ENCODE assay signal across 10 cellular contexts in the genomic region with DNA sequence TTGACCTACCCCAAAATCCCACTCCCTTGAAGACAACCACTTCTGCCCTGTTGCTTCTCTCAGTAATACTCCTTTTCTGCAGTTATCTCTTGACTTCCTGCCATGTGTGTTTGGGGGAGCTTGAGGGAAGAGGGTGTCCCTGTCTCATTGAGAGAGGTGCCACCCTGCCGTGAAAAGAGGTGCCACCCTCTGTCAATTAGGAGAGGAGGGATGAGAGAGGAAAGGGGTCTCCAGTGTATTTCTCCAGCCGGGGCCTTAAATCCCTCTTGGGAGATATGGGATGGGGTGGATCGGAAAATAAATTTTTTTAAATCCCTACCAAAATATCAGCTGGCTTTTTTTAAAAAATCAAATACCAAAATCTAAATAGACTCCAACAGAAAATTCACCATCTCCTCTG. TPM values are rescaled to one million over a fixed set of nuclear protein-coding genes. Genes with fewer than 3 reads are reported as not detected.
A peak's percentile ranks its signal among the peaks of the same experiment; 100 is the strongest.
DNase-seq lines count a peak whose midpoint lies in the region; ATAC-seq, FAIRE-seq and TF ChIP-seq lines count a peak whose summit lies in the region.
"Had no signal": no experiment of that assay in that cellular context is flagged by ENCODE, and none has a peak within 500 bp of the region (broad histone marks: within the 10 kb centered on the region; RNA-seq: fewer than 3 reads in every experiment).

No MANE protein-coding gene starts in this region.

- no peak for TF ChIP-seq EP300 in H1 (IDR thresholded peaks at IDR 0.05; ENCODE audit: borderline replicate concordance in 1 of 2, low read depth in 2 of 2, low read length in 2 of 2)

- no peak overlapping the region for H3K4ac ChIP-seq in H1 (replicated peaks; ENCODE audit: insufficient read length, low read depth, low read length)

- H4K91ac ChIP-seq in H1 (replicated peaks; ENCODE audit: insufficient read length, low read length): no peak overlapping the region

- H3F3A ChIP-seq in PC-3 (ENCODE audit: low read length, unreplicated experiment): no peaks in the 10 kb centered on the region

- TF ChIP-seq RAD21 in H1 (IDR thresholded peaks at IDR 0.05 in 1 of 2, conservative IDR thresholded peaks at IDR 0.05 in 1 of 2; ENCODE audit: low read depth in 2 of 2, low read length in 2 of 2): no peak

- DNase-seq in CD8-positive, alpha-beta memory T cell: no peak
- DNase-seq in PC-3 (no peak), H1 (ENCODE audit: low read depth in 1 of 2, low spot score in 2 of 2) (no peak), neural crest cell (ENCODE audit: low read depth, low spot score) (no peak), NCI-H774 (lab: John Stamatoyannopoulos, UW) (no peak), kidney tubule cell (ENCODE audit: low spot score) (no peak)
- DNase-seq: DMS79 treated with DMSO at 0.1 percent for 48 hours had no signal

- H3K56ac ChIP-seq in H1 (replicated peaks; ENCODE audit: insufficient read length, low read depth, low read length): no peak overlapping the region

- no peaks in the 10 kb centered on the region for H3K9me3 Mint-ChIP-seq in CD8-positive, alpha-beta memory T cell
- H3K9me3 Mint-ChIP-seq in neural crest cell: no peaks in the 10 kb centered on the region

- H3K9ac ChIP-seq in PC-3 (ENCODE audit: low read length) (peak overlapping the region; percentile 67; the same call in 1 of the 2 replicates), H1 (replicated peaks in 1 of 4; ENCODE audit: extremely low read depth in 1 of 4, low read depth in 3 of 4, low read length in 3 of 4) (no peak overlapping the region)

- H2BK20ac ChIP-seq in H1 (ENCODE audit: low read length): no peak overlapping the region

- no peaks in the 10 kb centered on the region for H3K79me1 ChIP-seq in H1 (ENCODE audit: low read depth, low read length)

- no peak for ATAC-seq in PC-3
- no peak for ATAC-seq in HG02759 (IDR thresholded peaks at IDR 0.05; ENCODE audit: unreplicated experiment)
- no peak for ATAC-seq in HG03175 (IDR thresholded peaks at IDR 0.05; ENCODE audit: unreplicated experiment)

- no peak for TF ChIP-seq CTCF in PC-3 (conservative IDR thresholded peaks at IDR 0.05; ENCODE audit: low read depth, low read length)
- no peak for TF ChIP-seq CTCF in H1 (IDR thresholded peaks at IDR 0.05; ENCODE audit: control extremely low read depth in 1 of 3, insufficient read depth in 1 of 3, low read depth in 1 of 3, low read length in 3 of 3)
- TF ChIP-seq CTCF in neural crest cell (conservative IDR thresholded peaks at IDR 0.05): no peak

- H2AFZ ChIP-seq in PC-3 (ENCODE audit: low read length): peak overlapping the region; percentile 84
- H2AFZ ChIP-seq in H1 (ENCODE audit: low read length): no peak overlapping the region

- BruUV-seq in PC-3 (replicated peaks; lab: Mats Ljungman, UMichigan): no TSS peak

- H4K20me1 ChIP-seq in PC-3 (ENCODE audit: low read length): no peaks in the 10 kb centered on the region
- H4K20me1 ChIP-seq in H1 (replicated peaks in 1 of 2; ENCODE audit: control insufficient read depth in 1 of 2, insufficient read depth in 2 of 2, low read length in 2 of 2): peaks cover 0 to 3% of the 10 kb centered on the region in 2 experiments

- no peak overlapping the region for H2AK5ac ChIP-seq in H1 (ENCODE audit: low read depth, low read length)

- no peaks in the 10 kb centered on the region for H3K27me3 Mint-ChIP-seq in CD8-positive, alpha-beta memory T cell
- no peaks in the 10 kb centered on the region for H3K27me3 Mint-ChIP-seq in neural crest cell (ENCODE audit: low read depth)

- peak overlapping the region in 1 of 8 donors; percentile 72 for H3K27ac Mint-ChIP-seq in CD8-positive, alpha-beta memory T cell
- H3K27ac Mint-ChIP-seq in neural crest cell (ENCODE audit: unreplicated experiment): no peak overlapping the region

- H3K4me1 ChIP-seq in CD8-positive, alpha-beta memory T cell (ENCODE audit: insufficient read depth, low read length): peaks cover 5% of the 10 kb centered on the region
- H3K4me1 ChIP-seq in PC-3 (ENCODE audit: insufficient read depth, low read length): no peaks in the 10 kb centered on the region
- peaks cover 0 to 16% (median 10%) of the 10 kb centered on the region in 4 experiments; a peak in 6 of 7 replicates for H3K4me1 ChIP-seq in H1 (replicated peaks in 1 of 4; ENCODE audit: control insufficient read depth in 3 of 4, insufficient read depth in 4 of 4, low read length in 3 of 4)
- H3K4me1 ChIP-seq: pancreas had no signal

- H3K27ac ChIP-seq in CD8-positive, alpha-beta memory T cell (ENCODE audit: low read depth, low read length): no peak overlapping the region
- H3K27ac ChIP-seq in PC-3 (ENCODE audit: low read length): no peak overlapping the region
- H3K27ac ChIP-seq in H1 (ENCODE audit: low read depth, low read length): no peak overlapping the region
- H3K27ac ChIP-seq: pancreas had no signal

- TF ChIP-seq POLR2A in H1 (IDR thresholded peaks at IDR 0.05; ENCODE audit: control extremely low read depth in 1 of 2, low read depth in 2 of 2, low read length in 2 of 2): no peak

- H3K4me3 Mint-ChIP-seq in CD8-positive, alpha-beta memory T cell: peak overlapping the region in 4 of 7 donors; percentile 23 to 54 (median 28)
- peak overlapping the region; percentile 91 for H3K4me3 Mint-ChIP-seq in neural crest cell

- POLR2A ChIA-PET in CD8-positive, alpha-beta memory T cell (lab: Charles Lee): interaction anchor here (0.6 kb wide), 1 partner anchor 11 kb away, joined by 4 read pairs; no protein-coding TSS in a partner anchor
- POLR2A ChIA-PET in PC-3 (lab: Charles Lee; ENCODE audit: unreplicated experiment) (no interaction called here), H1 (lab: Charles Lee; ENCODE audit: partially characterized antibody) (interaction anchor here (0.6 to 2.8 kb wide), 5 partner anchors 9 to 56 kb away, joined by 3 to 9 read pairs (median 5); no protein-coding TSS in a partner anchor)

- peak overlapping the region; percentile 86 for H3K4me2 ChIP-seq in PC-3 (ENCODE audit: low read length)
- peak overlapping the region; percentile 76 to 89; a peak in 2 of 4 replicates for H3K4me2 ChIP-seq in H1 (ENCODE audit: insufficient read depth in 1 of 2, low read depth in 2 of 2, low read length in 2 of 2)

- no peak overlapping the region for H2BK120ac ChIP-seq in H1 (replicated peaks; ENCODE audit: low read depth, low read length)

- WGBS in H1 (ENCODE audit: extremely low coverage in 1 of 2, insufficient coverage in 1 of 2, insufficient read length in 1 of 2, insufficient replicate concordance in 2 of 2, low coverage in 1 of 2, low lambda C conversion rate in 2 of 2, missing lambda C conversion rate in 1 of 2), 2 experiments: 86% methylated on average over 3 of the region's 3 CpGs; no CpG with 5 or more reads in 1 of the 2 experiments

- H2BK5ac ChIP-seq in H1 (ENCODE audit: low read depth, low read length): no peak overlapping the region

- no peaks in the 10 kb centered on the region for H3K36me3 ChIP-seq in CD8-positive, alpha-beta memory T cell (ENCODE audit: insufficient read depth, low read length)
- H3K36me3 ChIP-seq in PC-3 (ENCODE audit: low read depth, low read length) (no peaks in the 10 kb centered on the region), H1 (ENCODE audit: control insufficient read depth in 2 of 4, insufficient read depth in 4 of 4, low read length in 3 of 4) (peaks cover 0 to 19% (median 6%) of the 10 kb centered on the region in 4 experiments; a peak in 6 of 8 replicates)

- no peaks in the 10 kb centered on the region for H3K9me2 ChIP-seq in PC-3 (replicated peaks; ENCODE audit: low read length)

- FAIRE-seq in H1 (lab: Jason Lieb, UNC): no peak
- FAIRE-seq: pancreas had no signal

- intact Hi-C loops in PC-3 (cut with micrococcal nuclease): no loop called here

- peaks cover 15 to 30% (median 17%) of the 10 kb centered on the region in 3 donors for H3K4me1 Mint-ChIP-seq in CD8-positive, alpha-beta memory T cell
- H3K4me1 Mint-ChIP-seq in neural crest cell: peaks cover 15% of the 10 kb centered on the region

- no peaks in the 10 kb centered on the region for H3K9me3 ChIP-seq in CD8-positive, alpha-beta memory T cell (ENCODE audit: low read length)
- no peaks in the 10 kb centered on the region for H3K9me3 ChIP-seq in PC-3 (ENCODE audit: low read length)
- H3K9me3 ChIP-seq in H1 (ENCODE audit: insufficient read depth in 2 of 2, low read depth in 1 of 2, low read length in 1 of 2): no peaks in the 10 kb centered on the region
- H3K9me3 ChIP-seq: pancreas had no signal

- H2BK12ac ChIP-seq in H1 (ENCODE audit: low read depth, low read length): no peak overlapping the region

- no peak overlapping the region for H3K4me3 ChIP-seq in CD8-positive, alpha-beta memory T cell (ENCODE audit: low read length)
- H3K4me3 ChIP-seq in PC-3 (ENCODE audit: low read length): peak overlapping the region; percentile 74
- peak overlapping the region in 3 of 4 experiments; percentile 29 to 76 (median 59); a peak in 5 of 8 replicates for H3K4me3 ChIP-seq in H1 (ENCODE audit: extremely low read depth in 1 of 4, insufficient read depth in 2 of 4, low read depth in 3 of 4, low read length in 4 of 4)

- peaks cover 2% of the 10 kb centered on the region for H3K23me2 ChIP-seq in H1 (ENCODE audit: low read depth, low read length)

- no peaks in the 10 kb centered on the region for H3K27me3 ChIP-seq in CD8-positive, alpha-beta memory T cell (ENCODE audit: insufficient read depth, low read length, poor library complexity, severe bottlenecking)
- H3K27me3 ChIP-seq in PC-3 (ENCODE audit: low read length): no peaks in the 10 kb centered on the region
- no peaks in the 10 kb centered on the region for H3K27me3 ChIP-seq in H1 (replicated peaks in 1 of 4; ENCODE audit: control insufficient read depth in 3 of 4, extremely low read depth in 1 of 4, insufficient read depth in 3 of 4, low read length in 3 of 4)
- H3K27me3 ChIP-seq: pancreas had no signal

- CTCF ChIA-PET in CD8-positive, alpha-beta memory T cell (lab: Charles Lee): interaction anchor here (0.8 to 1.1 kb wide), 3 partner anchors 56 to 239 kb away, joined by 3 read pairs; partner anchors contain the start of gene BLVRB
- CTCF ChIA-PET in PC-3 (lab: Charles Lee): no interaction called here
- CTCF ChIA-PET in H1 (lab: Charles Lee; ENCODE audit: partially characterized antibody): interaction anchor here (1.0 to 4.0 kb wide), 4 partner anchors 16 to 60 kb away, joined by 3 to 19 read pairs (median 7); partner anchors contain the start of genes C19orf47 and PLD3

- H3K79me2 ChIP-seq in PC-3 (ENCODE audit: low read length): no peaks in the 10 kb centered on the region
- no peaks in the 10 kb centered on the region for H3K79me2 ChIP-seq in H1 (ENCODE audit: control insufficient read depth in 1 of 2, insufficient read depth in 2 of 2, low read length in 2 of 2)

- no peak overlapping the region for H4K5ac ChIP-seq in H1 (ENCODE audit: insufficient read length, low read depth, low read length)

- no peak overlapping the region; the same call in 1 of the 2 replicates for H2BK15ac ChIP-seq in H1 (ENCODE audit: low read length)

- H4K8ac ChIP-seq in H1 (ENCODE audit: extremely low read depth, insufficient read depth, low read length): no peak overlapping the region; the same call in 1 of the 2 replicates

- peaks cover 0 to 46% (median 4%) of the 10 kb centered on the region in 3 donors for H3K36me3 Mint-ChIP-seq in CD8-positive, alpha-beta memory T cell
- H3K36me3 Mint-ChIP-seq in neural crest cell (ENCODE audit: low read depth): peaks cover 4% of the 10 kb centered on the region

- no peak overlapping the region for H3K14ac ChIP-seq in H1 (ENCODE audit: insufficient read length)

- no peak overlapping the region for H3K18ac ChIP-seq in H1 (ENCODE audit: extremely low read depth, low read length)

- no peak overlapping the region for H3K23ac ChIP-seq in H1 (ENCODE audit: insufficient read length)

RNA-seq across cellular contexts. Expression of gene PLD3, which starts 16.5 kb away (rescaled TPM):
- 10 to 100 TPM; 48.2 to 53.0 TPM for total RNA-seq in CD8-positive, alpha-beta memory T cell
- polyA plus RNA-seq in CD8-positive, alpha-beta memory T cell: 73.6 TPM
- total RNA-seq in PC-3 (2014; rRNA removed) (95.4 and 96.1 TPM in 2 replicates), neural crest cell (200 and 208 TPM in 2 replicates)
- total RNA-seq in H1 (2021; fragmentation: NEBNext Ultra II Directional; extraction: Animal tissue kit (Norgen Biotek cat#: 25700)): 180 and 189 TPM in 2 replicates
- 543 and 635 TPM in 2 replicates for polyA plus RNA-seq in H1 (2011; rRNA removed)
- 255 TPM for polyA plus RNA-seq in H1 (2011; cell fraction: cytosol; rRNA removed)
- polyA plus RNA-seq in H1 (2011; cell fraction: nucleus; rRNA removed): 346 TPM
- 187 to 251 TPM (median 244 TPM) in 4 replicates for polyA plus RNA-seq in H1 (2012, experiment 1 of 2)
- 306 TPM for polyA plus RNA-seq in H1 (2012, experiment 2 of 2)
- 352 TPM for polyA plus RNA-seq in H1 (2013, experiment 1 of 2)
- 331 TPM for polyA plus RNA-seq in H1 (2013, experiment 2 of 2)
- 184 and 186 TPM in 2 replicates for polyA minus RNA-seq in H1 (2011; rRNA and poly(A)+ RNA removed)
- polyA minus RNA-seq in H1 (2011; cell fraction: cytosol; rRNA and poly(A)+ RNA removed): 272 TPM
- 145 TPM for polyA minus RNA-seq in H1 (2011; cell fraction: nucleus; rRNA and poly(A)+ RNA removed)

RNA-seq across cellular contexts. Expression of gene C19orf47, which starts 16.8 kb away (rescaled TPM):
- total RNA-seq in CD8-positive, alpha-beta memory T cell: 10 to 100 TPM; 25.4 to 29.5 TPM
- 9.5 TPM for polyA plus RNA-seq in CD8-positive, alpha-beta memory T cell
- 13.9 and 18.2 TPM in 2 replicates for total RNA-seq in PC-3 (2014; rRNA removed)
- total RNA-seq in H1 (2021; fragmentation: NEBNext Ultra II Directional; extraction: Animal tissue kit (Norgen Biotek cat#: 25700)): 16.5 and 17.8 TPM in 2 replicates
- polyA plus RNA-seq in H1 (2011; rRNA removed): 27.3 and 32.8 TPM in 2 replicates
- polyA plus RNA-seq in H1 (2011; cell fraction: cytosol; rRNA removed): 16.0 TPM
- 23.0 TPM for polyA plus RNA-seq in H1 (2011; cell fraction: nucleus; rRNA removed)
- 8.9 to 15.0 TPM (median 14.5 TPM) in 4 replicates for polyA plus RNA-seq in H1 (2012, experiment 1 of 2)
- polyA plus RNA-seq in H1 (2012, experiment 2 of 2): 13.7 TPM
- 14.2 TPM for polyA plus RNA-seq in H1 (2013, experiment 1 of 2)
- 13.8 TPM for polyA plus RNA-seq in H1 (2013, experiment 2 of 2)
- 29.3 and 33.2 TPM in 2 replicates for polyA minus RNA-seq in H1 (2011; rRNA and poly(A)+ RNA removed)
- 18.6 TPM for polyA minus RNA-seq in H1 (2011; cell fraction: cytosol; rRNA and poly(A)+ RNA removed)
- polyA minus RNA-seq in H1 (2011; cell fraction: nucleus; rRNA and poly(A)+ RNA removed): 14.0 TPM
- total RNA-seq in neural crest cell: 19.0 and 21.0 TPM in 2 replicates

RNA-seq across cellular contexts. Expression of gene HIPK4, which starts 25.0 kb away (rescaled TPM):
- not detected for total RNA-seq in CD8-positive, alpha-beta memory T cell
- not detected for polyA plus RNA-seq in CD8-positive, alpha-beta memory T cell
- total RNA-seq in PC-3 (2014; rRNA removed) (0.46 TPM in 1 of 2 replicates, not detected in the other), neural crest cell (0.11 and 0.30 TPM in 2 replicates)
- total RNA-seq in H1 (2021; fragmentation: NEBNext Ultra II Directional; extraction: Animal tissue kit (Norgen Biotek cat#: 25700)): 0.15 and 0.29 TPM in 2 replicates
- 0.57 and 0.88 TPM in 2 replicates for polyA plus RNA-seq in H1 (2011; rRNA removed)
- polyA plus RNA-seq in H1 (2011; cell fraction: cytosol; rRNA removed): 0.70 TPM
- polyA plus RNA-seq in H1 (2011; cell fraction: nucleus; rRNA removed): 0.66 TPM
- 0.31 to 0.48 TPM (median 0.34 TPM) in 4 replicates for polyA plus RNA-seq in H1 (2012, experiment 1 of 2)
- polyA plus RNA-seq in H1 (2012, experiment 2 of 2): 0.16 TPM
- 0.18 TPM for polyA plus RNA-seq in H1 (2013, experiment 1 of 2)
- 0.26 TPM for polyA plus RNA-seq in H1 (2013, experiment 2 of 2)
- polyA minus RNA-seq in H1 (2011; rRNA and poly(A)+ RNA removed): 0.09 and 0.37 TPM in 2 replicates
- polyA minus RNA-seq in H1 (2011; cell fraction: cytosol; rRNA and poly(A)+ RNA removed): 0.44 TPM
- 0.30 TPM for polyA minus RNA-seq in H1 (2011; cell fraction: nucleus; rRNA and poly(A)+ RNA removed)

RNA-seq across cellular contexts. Expression of gene PRX, which starts 48.2 kb away (rescaled TPM):
- total RNA-seq in CD8-positive, alpha-beta memory T cell: 1 to 10 TPM; 1.4 to 1.6 TPM
- 0.29 TPM for polyA plus RNA-seq in CD8-positive, alpha-beta memory T cell
- total RNA-seq in PC-3 (2014; rRNA removed) (2.2 and 2.7 TPM in 2 replicates), neural crest cell (2.8 and 2.9 TPM in 2 replicates)
- total RNA-seq in H1 (2021; fragmentation: NEBNext Ultra II Directional; extraction: Animal tissue kit (Norgen Biotek cat#: 25700)): 5.8 and 6.0 TPM in 2 replicates
- polyA plus RNA-seq in H1 (2011; rRNA removed): 2.8 and 3.8 TPM in 2 replicates
- 5.0 TPM for polyA plus RNA-seq in H1 (2011; cell fraction: cytosol; rRNA removed)
- 5.2 TPM for polyA plus RNA-seq in H1 (2011; cell fraction: nucleus; rRNA removed)
- 5.4 to 9.9 TPM (median 8.0 TPM) in 4 replicates for polyA plus RNA-seq in H1 (2012, experiment 1 of 2)
- polyA plus RNA-seq in H1 (2012, experiment 2 of 2): 4.6 TPM
- polyA plus RNA-seq in H1 (2013, experiment 1 of 2): 2.8 TPM
- polyA plus RNA-seq in H1 (2013, experiment 2 of 2): 2.9 TPM
- polyA minus RNA-seq in H1 (2011; rRNA and poly(A)+ RNA removed): 1.9 and 2.1 TPM in 2 replicates
- 1.7 TPM for polyA minus RNA-seq in H1 (2011; cell fraction: cytosol; rRNA and poly(A)+ RNA removed)
- polyA minus RNA-seq in H1 (2011; cell fraction: nucleus; rRNA and poly(A)+ RNA removed): 4.2 TPM
